ENCODE assay signal across 1 cellular context in the genomic region with DNA sequence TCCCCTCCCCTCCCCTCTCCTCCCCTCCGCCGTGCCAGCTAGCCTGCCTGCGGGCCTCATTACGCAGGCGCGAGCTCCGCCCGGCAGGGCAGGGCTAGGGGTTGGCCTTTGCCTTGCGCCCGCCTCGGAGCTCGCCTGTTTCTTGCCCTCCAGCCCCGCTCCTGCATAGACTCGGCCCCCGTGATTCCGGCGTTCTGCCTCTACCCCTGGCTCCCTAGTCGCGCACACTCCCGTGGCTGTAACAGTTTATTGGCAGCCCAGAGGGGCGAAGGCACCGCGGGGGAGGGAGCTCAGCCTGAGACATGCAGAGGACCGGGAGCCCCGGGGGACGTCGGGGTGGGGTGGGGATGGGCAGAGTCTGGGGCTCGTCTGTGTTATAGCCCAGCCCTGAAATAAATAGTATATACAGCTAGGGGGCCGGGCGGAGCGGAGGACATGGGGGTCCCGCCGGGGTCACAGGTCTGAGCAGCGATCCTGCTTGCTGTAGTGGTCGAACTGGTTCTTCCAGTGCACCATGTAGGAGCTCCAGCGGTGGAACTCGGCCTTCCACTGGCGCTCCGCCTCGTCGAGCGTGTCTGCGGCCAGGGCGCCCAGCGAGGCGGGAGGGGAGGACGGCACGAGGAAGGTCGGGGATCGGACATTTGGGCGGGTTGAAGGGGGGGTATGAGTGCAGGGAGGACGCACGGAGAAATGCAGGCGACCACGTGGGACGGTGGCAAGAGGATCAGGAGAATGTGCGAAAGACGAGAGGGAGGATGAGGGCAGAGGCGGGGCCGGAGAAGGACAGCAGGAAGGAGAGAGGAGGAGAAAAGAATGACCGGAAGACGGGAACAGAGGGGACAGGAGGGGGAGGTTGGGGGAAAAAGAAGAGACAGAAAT.
TF ChIP-seq lines count a peak whose summit lies in the region.

No MANE protein-coding gene starts in this region.

TF ChIP-seq in GM12878, 131 proteins besides CTCF, POLR2A, EP300 and RAD21 (continues in another document):
- no peak for TF ChIP-seq RAD51 (IDR thresholded peaks at IDR 0.05)
- peak; percentile 94 for TF ChIP-seq ZSCAN29 (IDR thresholded peaks at IDR 0.05)
- TF ChIP-seq SIN3A (IDR thresholded peaks at IDR 0.05; ENCODE audit: low read depth, low read length), result peak; percentile 39; the same call in 1 of the 2 replicates
- TF ChIP-seq NFXL1 (IDR thresholded peaks at IDR 0.05; ENCODE audit: borderline replicate concordance), result no peak
- TF ChIP-seq USF1 (IDR thresholded peaks at IDR 0.05; ENCODE audit: borderline replicate concordance, extremely low read length, insufficient read depth, low read depth, low read length), result peak; percentile 2
- TF ChIP-seq NBN (IDR thresholded peaks at IDR 0.05), result peak; percentile 87
- TF ChIP-seq, protein P1, sequence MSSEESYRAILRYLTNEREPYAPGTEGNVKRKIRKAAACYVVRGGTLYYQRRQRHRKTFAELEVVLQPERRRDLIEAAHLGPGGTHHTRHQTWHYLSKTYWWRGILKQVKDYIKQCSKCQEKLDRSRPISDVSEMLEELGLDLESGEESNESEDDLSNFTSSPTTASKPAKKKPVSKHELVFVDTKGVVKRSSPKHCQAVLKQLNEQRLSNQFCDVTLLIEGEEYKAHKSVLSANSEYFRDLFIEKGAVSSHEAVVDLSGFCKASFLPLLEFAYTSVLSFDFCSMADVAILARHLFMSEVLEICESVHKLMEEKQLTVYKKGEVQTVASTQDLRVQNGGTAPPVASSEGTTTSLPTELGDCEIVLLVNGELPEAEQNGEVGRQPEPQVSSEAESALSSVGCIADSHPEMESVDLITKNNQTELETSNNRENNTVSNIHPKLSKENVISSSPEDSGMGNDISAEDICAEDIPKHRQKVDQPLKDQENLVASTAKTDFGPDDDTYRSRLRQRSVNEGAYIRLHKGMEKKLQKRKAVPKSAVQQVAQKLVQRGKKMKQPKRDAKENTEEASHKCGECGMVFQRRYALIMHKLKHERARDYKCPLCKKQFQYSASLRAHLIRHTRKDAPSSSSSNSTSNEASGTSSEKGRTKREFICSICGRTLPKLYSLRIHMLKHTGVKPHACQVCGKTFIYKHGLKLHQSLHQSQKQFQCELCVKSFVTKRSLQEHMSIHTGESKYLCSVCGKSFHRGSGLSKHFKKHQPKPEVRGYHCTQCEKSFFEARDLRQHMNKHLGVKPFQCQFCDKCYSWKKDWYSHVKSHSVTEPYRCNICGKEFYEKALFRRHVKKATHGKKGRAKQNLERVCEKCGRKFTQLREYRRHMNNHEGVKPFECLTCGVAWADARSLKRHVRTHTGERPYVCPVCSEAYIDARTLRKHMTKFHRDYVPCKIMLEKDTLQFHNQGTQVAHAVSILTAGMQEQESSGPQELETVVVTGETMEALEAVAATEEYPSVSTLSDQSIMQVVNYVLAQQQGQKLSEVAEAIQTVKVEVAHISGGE (CRISPR knock-in tag; IDR thresholded peaks at IDR 0.05), result peak; percentile 71
- TF ChIP-seq NRF1 (conservative IDR thresholded peaks at IDR 0.05; ENCODE audit: low read depth, low read length), result peak; percentile 74
- TF ChIP-seq, protein P2, sequence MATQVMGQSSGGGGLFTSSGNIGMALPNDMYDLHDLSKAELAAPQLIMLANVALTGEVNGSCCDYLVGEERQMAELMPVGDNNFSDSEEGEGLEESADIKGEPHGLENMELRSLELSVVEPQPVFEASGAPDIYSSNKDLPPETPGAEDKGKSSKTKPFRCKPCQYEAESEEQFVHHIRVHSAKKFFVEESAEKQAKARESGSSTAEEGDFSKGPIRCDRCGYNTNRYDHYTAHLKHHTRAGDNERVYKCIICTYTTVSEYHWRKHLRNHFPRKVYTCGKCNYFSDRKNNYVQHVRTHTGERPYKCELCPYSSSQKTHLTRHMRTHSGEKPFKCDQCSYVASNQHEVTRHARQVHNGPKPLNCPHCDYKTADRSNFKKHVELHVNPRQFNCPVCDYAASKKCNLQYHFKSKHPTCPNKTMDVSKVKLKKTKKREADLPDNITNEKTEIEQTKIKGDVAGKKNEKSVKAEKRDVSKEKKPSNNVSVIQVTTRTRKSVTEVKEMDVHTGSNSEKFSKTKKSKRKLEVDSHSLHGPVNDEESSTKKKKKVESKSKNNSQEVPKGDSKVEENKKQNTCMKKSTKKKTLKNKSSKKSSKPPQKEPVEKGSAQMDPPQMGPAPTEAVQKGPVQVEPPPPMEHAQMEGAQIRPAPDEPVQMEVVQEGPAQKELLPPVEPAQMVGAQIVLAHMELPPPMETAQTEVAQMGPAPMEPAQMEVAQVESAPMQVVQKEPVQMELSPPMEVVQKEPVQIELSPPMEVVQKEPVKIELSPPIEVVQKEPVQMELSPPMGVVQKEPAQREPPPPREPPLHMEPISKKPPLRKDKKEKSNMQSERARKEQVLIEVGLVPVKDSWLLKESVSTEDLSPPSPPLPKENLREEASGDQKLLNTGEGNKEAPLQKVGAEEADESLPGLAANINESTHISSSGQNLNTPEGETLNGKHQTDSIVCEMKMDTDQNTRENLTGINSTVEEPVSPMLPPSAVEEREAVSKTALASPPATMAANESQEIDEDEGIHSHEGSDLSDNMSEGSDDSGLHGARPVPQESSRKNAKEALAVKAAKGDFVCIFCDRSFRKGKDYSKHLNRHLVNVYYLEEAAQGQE (IDR thresholded peaks at IDR 0.05; ENCODE audit: low read depth, low read length), result no peak
- no peak for TF ChIP-seq CHD1 (IDR thresholded peaks at IDR 0.05; ENCODE audit: low read depth, low read length)
- no peak; the same call in 1 of the 2 replicates for TF ChIP-seq ZBTB40 (IDR thresholded peaks at IDR 0.05; ENCODE audit: borderline replicate concordance)
- TF ChIP-seq SP1 (IDR thresholded peaks at IDR 0.05; ENCODE audit: low read depth, low read length), result peak; percentile 54
- TF ChIP-seq, protein P3, sequence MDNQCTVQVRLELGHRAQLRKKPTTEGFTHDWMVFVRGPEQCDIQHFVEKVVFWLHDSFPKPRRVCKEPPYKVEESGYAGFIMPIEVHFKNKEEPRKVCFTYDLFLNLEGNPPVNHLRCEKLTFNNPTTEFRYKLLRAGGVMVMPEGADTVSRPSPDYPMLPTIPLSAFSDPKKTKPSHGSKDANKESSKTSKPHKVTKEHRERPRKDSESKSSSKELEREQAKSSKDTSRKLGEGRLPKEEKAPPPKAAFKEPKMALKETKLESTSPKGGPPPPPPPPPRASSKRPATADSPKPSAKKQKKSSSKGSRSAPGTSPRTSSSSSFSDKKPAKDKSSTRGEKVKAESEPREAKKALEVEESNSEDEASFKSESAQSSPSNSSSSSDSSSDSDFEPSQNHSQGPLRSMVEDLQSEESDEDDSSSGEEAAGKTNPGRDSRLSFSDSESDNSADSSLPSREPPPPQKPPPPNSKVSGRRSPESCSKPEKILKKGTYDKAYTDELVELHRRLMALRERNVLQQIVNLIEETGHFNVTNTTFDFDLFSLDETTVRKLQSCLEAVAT (IDR thresholded peaks at IDR 0.05), result 0 out of 2 replicates have a peak, but pooled peaks have one; percentile 56
- TF ChIP-seq CBX3 (IDR thresholded peaks at IDR 0.05; ENCODE audit: borderline replicate concordance, low read depth), result no peak
- TF ChIP-seq MEF2B (IDR thresholded peaks at IDR 0.05; ENCODE audit: partially characterized antibody, poor library complexity, severe bottlenecking), result peak; percentile 54
- TF ChIP-seq CUX1 (IDR thresholded peaks at IDR 0.05; ENCODE audit: insufficient replicate concordance, low read depth, low read length), result no peak
- TF ChIP-seq SREBF2 (IDR thresholded peaks at IDR 0.05; ENCODE audit: low read length), result no peak
- TF ChIP-seq NKRF (conservative IDR thresholded peaks at IDR 0.05), result 0 out of 2 replicates have a peak, but pooled peaks have one; percentile 27
- TF ChIP-seq BHLHE40 (IDR thresholded peaks at IDR 0.05; ENCODE audit: borderline replicate concordance in 1 of 2, low read depth in 2 of 2, low read length in 1 of 2), result peak in 1 of 2 experiments; percentile 13; a peak in 1 of 4 replicates
- TF ChIP-seq CREM (IDR thresholded peaks at IDR 0.05; ENCODE audit: low read depth), result 0 out of 2 replicates have a peak, but pooled peaks have one; percentile 4
- peak; percentile 38 for TF ChIP-seq IKZF1 (conservative IDR thresholded peaks at IDR 0.05)
- no peak for TF ChIP-seq SUPT20H (IDR thresholded peaks at IDR 0.05; ENCODE audit: borderline replicate concordance, control insufficient read depth, low read depth, low read length)
- peak; percentile 54; the same call in 1 of the 2 replicates for TF ChIP-seq NR2F1 (conservative IDR thresholded peaks at IDR 0.05)
- 0 out of 2 replicates have a peak, but pooled peaks have one; percentile 12 for TF ChIP-seq CBFB (IDR thresholded peaks at IDR 0.05; ENCODE audit: low read depth)
- TF ChIP-seq DPF2 (IDR thresholded peaks at IDR 0.05), result 0 out of 2 replicates have a peak, but pooled peaks have one; percentile 13
- peak in 1 of 2 experiments; percentile 34; a peak in 1 of 4 replicates for TF ChIP-seq IKZF2 (IDR thresholded peaks at IDR 0.05)
- TF ChIP-seq HDGF (IDR thresholded peaks at IDR 0.05), result peak; percentile 72
- peak; percentile 59; the same call in 1 of the 2 replicates for TF ChIP-seq SMAD5 (IDR thresholded peaks at IDR 0.05; ENCODE audit: low read depth)
- TF ChIP-seq, protein P4, sequence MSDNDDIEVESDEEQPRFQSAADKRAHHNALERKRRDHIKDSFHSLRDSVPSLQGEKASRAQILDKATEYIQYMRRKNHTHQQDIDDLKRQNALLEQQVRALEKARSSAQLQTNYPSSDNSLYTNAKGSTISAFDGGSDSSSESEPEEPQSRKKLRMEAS (IDR thresholded peaks at IDR 0.05; ENCODE audit: low read depth, low read length), result 0 out of 2 replicates have a peak, but pooled peaks have one; percentile 17
